In the genomic region with DNA sequence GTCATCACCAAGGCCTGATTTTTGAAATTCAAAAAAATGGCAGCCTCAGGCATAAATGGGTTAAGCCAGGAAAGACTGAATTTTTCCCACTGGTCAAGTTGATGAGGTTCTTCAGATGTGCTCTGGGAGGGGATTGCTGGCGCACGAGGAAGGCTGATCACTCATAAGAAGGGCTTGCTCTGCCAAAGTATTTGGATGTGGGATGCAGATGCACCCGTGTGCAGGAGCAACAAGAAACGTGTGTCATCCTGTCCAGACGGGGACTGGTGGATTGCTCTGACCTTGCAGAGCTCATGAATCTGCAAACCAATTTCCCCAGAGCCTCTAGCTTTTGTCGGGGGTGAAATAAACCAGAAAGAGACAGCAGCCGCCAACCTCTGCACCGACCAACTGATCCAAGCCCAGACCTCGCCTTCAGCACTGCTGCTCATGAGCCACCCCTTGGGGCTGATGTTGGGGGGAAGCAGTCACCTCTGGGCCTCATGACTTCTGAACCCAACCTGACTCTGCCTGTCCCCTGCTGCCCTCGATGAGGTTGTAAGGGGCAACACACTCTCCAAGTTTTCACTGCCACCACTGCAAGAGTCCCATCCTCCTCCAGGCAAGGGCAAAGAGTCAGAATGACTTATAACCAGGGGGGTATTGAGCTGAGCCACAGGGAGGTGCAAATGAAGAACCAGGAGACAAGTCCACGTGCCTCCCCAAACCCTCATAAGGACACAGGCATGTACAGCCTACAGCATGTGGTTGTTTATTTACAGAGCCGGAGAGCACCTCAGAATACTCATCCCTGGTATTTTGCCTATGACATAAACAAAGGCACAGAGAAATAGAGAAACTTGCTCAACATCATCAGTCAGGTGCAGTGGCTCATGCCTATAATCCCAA, we compare ENCODE assay signal across 2 cellular contexts.
A peak's percentile ranks its signal among the peaks of the same experiment; 100 is the strongest.
TF ChIP-seq lines count a peak whose summit lies in the region.

No MANE protein-coding gene starts in this region.

TF ChIP-seq in A549, 52 proteins besides CTCF, POLR2A, EP300 and RAD21 (continued from another document):
- TF ChIP-seq MAX (IDR thresholded peaks at IDR 0.05) (0 out of 2 replicates have a peak, but pooled peaks have one; percentile 21), BCL3 (IDR thresholded peaks at IDR 0.05) (no peak)
- TF ChIP-seq, protein P1, sequence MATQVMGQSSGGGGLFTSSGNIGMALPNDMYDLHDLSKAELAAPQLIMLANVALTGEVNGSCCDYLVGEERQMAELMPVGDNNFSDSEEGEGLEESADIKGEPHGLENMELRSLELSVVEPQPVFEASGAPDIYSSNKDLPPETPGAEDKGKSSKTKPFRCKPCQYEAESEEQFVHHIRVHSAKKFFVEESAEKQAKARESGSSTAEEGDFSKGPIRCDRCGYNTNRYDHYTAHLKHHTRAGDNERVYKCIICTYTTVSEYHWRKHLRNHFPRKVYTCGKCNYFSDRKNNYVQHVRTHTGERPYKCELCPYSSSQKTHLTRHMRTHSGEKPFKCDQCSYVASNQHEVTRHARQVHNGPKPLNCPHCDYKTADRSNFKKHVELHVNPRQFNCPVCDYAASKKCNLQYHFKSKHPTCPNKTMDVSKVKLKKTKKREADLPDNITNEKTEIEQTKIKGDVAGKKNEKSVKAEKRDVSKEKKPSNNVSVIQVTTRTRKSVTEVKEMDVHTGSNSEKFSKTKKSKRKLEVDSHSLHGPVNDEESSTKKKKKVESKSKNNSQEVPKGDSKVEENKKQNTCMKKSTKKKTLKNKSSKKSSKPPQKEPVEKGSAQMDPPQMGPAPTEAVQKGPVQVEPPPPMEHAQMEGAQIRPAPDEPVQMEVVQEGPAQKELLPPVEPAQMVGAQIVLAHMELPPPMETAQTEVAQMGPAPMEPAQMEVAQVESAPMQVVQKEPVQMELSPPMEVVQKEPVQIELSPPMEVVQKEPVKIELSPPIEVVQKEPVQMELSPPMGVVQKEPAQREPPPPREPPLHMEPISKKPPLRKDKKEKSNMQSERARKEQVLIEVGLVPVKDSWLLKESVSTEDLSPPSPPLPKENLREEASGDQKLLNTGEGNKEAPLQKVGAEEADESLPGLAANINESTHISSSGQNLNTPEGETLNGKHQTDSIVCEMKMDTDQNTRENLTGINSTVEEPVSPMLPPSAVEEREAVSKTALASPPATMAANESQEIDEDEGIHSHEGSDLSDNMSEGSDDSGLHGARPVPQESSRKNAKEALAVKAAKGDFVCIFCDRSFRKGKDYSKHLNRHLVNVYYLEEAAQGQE (IDR thresholded peaks at IDR 0.05) = no peak

TF ChIP-seq in HEK293, 187 proteins besides CTCF, POLR2A, EP300 and RAD21 (continued from another document):
- TF ChIP-seq ZNF518A (tag by site-specific recombination; conservative IDR thresholded peaks at IDR 0.05; ENCODE audit: low read depth) (no peak), GLIS1 (tag by site-specific recombination; IDR thresholded peaks at IDR 0.05) (peak; percentile 45; the same call in 1 of the 2 replicates), ZNF704 (tag by site-specific recombination; IDR thresholded peaks at IDR 0.05) (no peak), ZNF132 (tag by site-specific recombination; IDR thresholded peaks at IDR 0.05; ENCODE audit: borderline replicate concordance) (no peak), ZBTB21 (tag by site-specific recombination; IDR thresholded peaks at IDR 0.05) (no peak), ZNF302 (tag by site-specific recombination; IDR thresholded peaks at IDR 0.05; ENCODE audit: low read depth) (no peak)
